ENCODE assay signal across 29 cellular contexts in genomic region chr10:8568401-8568800, GRCh38.
DNase-seq lines count a peak whose midpoint lies in the region; ATAC-seq and TF ChIP-seq lines count a peak whose summit lies in the region.
"Had no signal": no experiment of that assay in that cellular context is flagged by ENCODE, and none has a peak within 500 bp of the region (broad histone marks: within the 10 kb centered on the region; RNA-seq: fewer than 3 reads in every experiment).

No MANE protein-coding gene starts in this region.

- no peak overlapping the region for H3K4me3 Mint-ChIP-seq in activated T-cell treated with anti-CD3 and anti-CD28 coated beads, Interleukin-2, amount 50 U/mL, for 72 hours
- H3K4me3 Mint-ChIP-seq in WTC11: no peak overlapping the region
- H3K4me3 Mint-ChIP-seq: activated CD8-positive, alpha-beta T cell treated with anti-CD3 and anti-CD28 coated beads for 36 hours; B cell; brain; CD4-positive, alpha-beta memory T cell; IgD-negative memory B cell; neural progenitor cell had no signal

- H3K4me3 ChIP-seq in epithelial cell of proximal tubule (ENCODE audit: low read depth, low read length): no peak overlapping the region
- H3K4me3 ChIP-seq: gastrocnemius medialis, left lung, neural progenitor cell, right atrium auricular region had no signal

- POLR2A ChIA-PET in WTC11 (lab: Charles Lee): no interaction called here

- CTCF ChIA-PET in WTC11 (lab: Charles Lee): no interaction called here

- no peak overlapping the region for H3K27ac Mint-ChIP-seq in activated T-cell treated with anti-CD3 and anti-CD28 coated beads, Interleukin-2, amount 50 U/mL, for 72 hours
- H3K27ac Mint-ChIP-seq in WTC11: no peak overlapping the region
- H3K27ac Mint-ChIP-seq: activated CD8-positive, alpha-beta T cell treated with anti-CD3 and anti-CD28 coated beads for 36 hours; B cell; brain; CD4-positive, alpha-beta memory T cell; IgD-negative memory B cell; neural progenitor cell had no signal

- H3K36me3 Mint-ChIP-seq in activated T-cell treated with anti-CD3 and anti-CD28 coated beads, Interleukin-2, amount 50 U/mL, for 72 hours (ENCODE audit: insufficient read depth in 2 of 2): no peaks in the 10 kb centered on the region
- H3K36me3 Mint-ChIP-seq in WTC11: no peaks in the 10 kb centered on the region
- H3K36me3 Mint-ChIP-seq: brain; CD4-positive, alpha-beta memory T cell; neural progenitor cell had no signal

- peaks cover 21% of the 10 kb centered on the region for H3K4me1 Mint-ChIP-seq in activated T-cell treated with anti-CD3 and anti-CD28 coated beads, Interleukin-2, amount 50 U/mL, for 72 hours (ENCODE audit: low read depth)
- H3K4me1 Mint-ChIP-seq in WTC11: peaks cover 3% of the 10 kb centered on the region; the same call in 1 of the 2 replicates
- H3K4me1 Mint-ChIP-seq: B cell; brain; CD4-positive, alpha-beta memory T cell; IgD-negative memory B cell had no signal

- peaks cover 0 to 2% of the 10 kb centered on the region in 2 donors for H3K9me3 Mint-ChIP-seq in activated T-cell treated with anti-CD3 and anti-CD28 coated beads, Interleukin-2, amount 50 U/mL, for 72 hours
- 0 out of 2 replicates have a peak, but pooled peaks cover 3% of the 10 kb centered on the region for H3K9me3 Mint-ChIP-seq in WTC11
- H3K9me3 Mint-ChIP-seq: activated CD8-positive, alpha-beta T cell treated with anti-CD3 and anti-CD28 coated beads for 36 hours; brain; neural progenitor cell had no signal

- peaks cover 20% of the 10 kb centered on the region for H3K27me3 Mint-ChIP-seq in activated T-cell treated with anti-CD3 and anti-CD28 coated beads, Interleukin-2, amount 50 U/mL, for 72 hours (ENCODE audit: low read depth)
- H3K27me3 Mint-ChIP-seq in WTC11 (ENCODE audit: low read depth): no peaks in the 10 kb centered on the region
- H3K27me3 Mint-ChIP-seq: B cell, IgD-negative memory B cell had no signal

- ATAC-seq in activated T-cell treated with anti-CD3 and anti-CD28 coated beads, Interleukin-2, amount 50 U/mL, for 72 hours (replicated peaks in 1 of 2): peak; percentile 32
- no peak for ATAC-seq in WTC11
- ATAC-seq in GM18519 (IDR thresholded peaks at IDR 0.05; ENCODE audit: low FRiP score, unreplicated experiment): no peak
- ATAC-seq: activated CD8-positive, alpha-beta T cell treated with anti-CD3 and anti-CD28 coated beads for 36 hours; gastrocnemius medialis; left lung had no signal

- DNase-seq in activated T-cell treated with anti-CD3 and anti-CD28 coated beads, Interleukin-2, amount 50 U/mL, for 72 hours: no peak
- no peak for DNase-seq in activated T-cell treated with anti-CD3 and anti-CD28 coated beads, Interleukin-2, amount 50 U/mL, for 48 hours
- DNase-seq in HT-29 (ENCODE audit: low spot score): peak; percentile 45
- peak; percentile 45 for DNase-seq in epithelial cell of proximal tubule (ENCODE audit: low read depth)
- peak; percentile 62 for DNase-seq in renal cortical epithelial cell (ENCODE audit: low read depth)
- DNase-seq in NCI-H345 treated with DMSO at 0.1 percent for 48 hours (lab: John Stamatoyannopoulos, UW; ENCODE audit: unreplicated experiment): no peak
- no peak for DNase-seq in WTC11 (ENCODE audit: low spot score)
- DNase-seq: ACHN; activated CD8-positive, alpha-beta memory T cell treated with anti-CD3 and anti-CD28 coated beads, Interleukin-2, amount 50 U/mL, for 48 hours; activated CD8-positive, alpha-beta T cell treated with anti-CD3 and anti-CD28 coated beads for 36 hours; activated gamma-delta T cell treated with Interleukin-2 at 50 U/mL for 16 hours; amniotic stem cell; CD4-positive, alpha-beta memory T cell; cerebellar nuclear complex; dermis blood vessel endothelial cell; gastrocnemius medialis; left lung; mesendoderm; NCI-H1694 treated with DMSO at 0.1 percent for 48 hours; small intestine; stimulated activated CD8-positive, alpha-beta memory T cell treated with anti-CD3 and anti-CD28 coated beads, Interleukin-4, amount 100 ng/mL, for 48 hours; T1000; trophoblast cell had no signal

- TF ChIP-seq CTCF in epithelial cell of proximal tubule (conservative IDR thresholded peaks at IDR 0.05; ENCODE audit: low read depth, low read length) (no peak), WTC11 (IDR thresholded peaks at IDR 0.05) (no peak)

TF ChIP-seq in WTC11, 78 proteins besides CTCF, POLR2A, EP300 and RAD21:
- TF ChIP-seq JAZF1 (CRISPR knock-in tag; IDR thresholded peaks at IDR 0.05): no peak
- TF ChIP-seq NFATC4 (CRISPR knock-in tag; IDR thresholded peaks at IDR 0.05): no peak

Comparison
In these comparisons a context has a peak if more than half of its experiments do, and no peak if none do; other contexts are left out.
1. ATAC-seq: peak in activated T-cell treated with anti-CD3 and anti-CD28 coated beads, Interleukin-2, amount 50 U/mL, for 72 hours (2 of 2); none in WTC11 (single experiment) and GM18519 (single experiment).
2. DNase-seq: peak in HT-29 (single experiment), epithelial cell of proximal tubule (single experiment) and renal cortical epithelial cell (single experiment); none in activated T-cell treated with anti-CD3 and anti-CD28 coated beads, Interleukin-2, amount 50 U/mL, for 72 hours (0 of 2), activated T-cell treated with anti-CD3 and anti-CD28 coated beads, Interleukin-2, amount 50 U/mL, for 48 hours (0 of 2), NCI-H345 treated with DMSO at 0.1 percent for 48 hours (single experiment) and WTC11 (single experiment).